ENCODE assay signal across 27 cellular contexts in the genomic region with DNA sequence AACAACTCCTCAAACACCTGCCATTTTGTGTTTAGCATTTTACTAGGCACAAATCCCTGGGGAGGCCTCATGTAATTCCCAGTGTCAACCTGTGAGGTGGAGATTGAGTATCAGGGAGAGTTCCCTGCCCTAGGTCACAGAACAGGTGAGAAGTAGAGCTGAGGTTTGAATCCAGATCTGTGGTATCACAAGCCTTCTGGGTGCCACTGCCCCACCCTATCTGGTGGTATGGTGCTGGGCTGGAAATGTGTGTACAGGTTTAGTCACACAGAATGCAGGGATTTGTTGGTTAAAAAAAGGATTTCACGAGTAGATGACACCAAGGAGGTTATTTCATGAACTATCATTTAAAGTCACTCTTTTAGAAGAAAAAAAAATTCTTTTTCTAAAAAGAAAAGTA. TPM values are rescaled to one million over a fixed set of nuclear protein-coding genes. Genes with fewer than 3 reads are reported as not detected.
"Had no signal": no experiment of that assay in that cellular context is flagged by ENCODE, and none has a peak within 500 bp of the region (broad histone marks: within the 10 kb centered on the region; RNA-seq: fewer than 3 reads in every experiment).

No MANE protein-coding gene starts in this region.

- ATAC-seq: activated CD8-positive, alpha-beta T cell treated with anti-CD3 and anti-CD28 coated beads for 36 hours; activated T-cell treated with anti-CD3 and anti-CD28 coated beads, Interleukin-2, amount 50 U/mL, for 72 hours; activated T-helper 17 cell treated with anti-CD3 and anti-CD28 coated beads, Interleukin-2, amount 50 U/mL, for 72 hours had no signal

- H3K36me3 Mint-ChIP-seq: activated naive CD8-positive, alpha-beta T cell treated with anti-CD3 and anti-CD28 coated beads for 36 hours had no signal

- DNase-seq: activated CD4-positive, alpha-beta T cell treated with anti-CD3 and anti-CD28 coated beads, Interleukin-2, amount 10 ng/mL, durations not matched to agents 24 days and 14 days; activated CD4-positive, alpha-beta T cell treated with anti-CD3 and anti-CD28 coated beads, Interleukin-2, amount 50 U/mL, for 4 hours; activated CD8-positive, alpha-beta T cell treated with anti-CD3 and anti-CD28 coated beads for 36 hours; activated effector memory CD4-positive, alpha-beta T cell treated with anti-CD3 and anti-CD28 coated beads, Interleukin-2, amount 50 U/mL, for 16 hours; activated naive CD4-positive, alpha-beta T cell; activated naive CD4-positive, alpha-beta T cell treated with anti-CD3 and anti-CD28 coated beads, Interleukin-2, amount 50 U/mL, for 16 hours; activated naive CD8-positive, alpha-beta T cell treated with anti-CD3 and anti-CD28 coated beads for 36 hours; activated T-cell treated with anti-CD3 and anti-CD28 coated beads, Interleukin-2, amount 50 U/mL, for 1 hour; activated T-cell treated with anti-CD3 and anti-CD28 coated beads, Interleukin-2, amount 50 U/mL, for 72 hours; amniotic stem cell; NCI-H1092 treated with DMSO at 0.1 percent for 48 hours; NCI-H146; NCI-H187; NCI-H2029 treated with DMSO at 0.1 percent for 48 hours; NCI-H345; NCI-H510A; NCI-H526; NCI-H748 treated with DMSO at 0.1 percent for 48 hours; NK-92 treated with Interleukin-12 subunit alpha and Interleukin-12 subunit beta, amount 100 ng/mL, for 24 hours; Right ventricle myocardium superior had no signal

- H3K9me3 ChIP-seq: ascending aorta had no signal

- H3K36me3 ChIP-seq: ascending aorta, cardiac muscle cell had no signal

- H3K27ac ChIP-seq: ascending aorta, cardiac muscle cell had no signal

- H3K27me3 ChIP-seq: ascending aorta, cardiac muscle cell had no signal

- H3K9me3 Mint-ChIP-seq: activated CD8-positive, alpha-beta T cell treated with anti-CD3 and anti-CD28 coated beads for 36 hours; activated naive CD8-positive, alpha-beta T cell treated with anti-CD3 and anti-CD28 coated beads for 36 hours; activated T-helper 17 cell treated with anti-CD3 and anti-CD28 coated beads, Interleukin-2, amount 50 U/mL, for 72 hours; central memory CD8-positive, alpha-beta T cell; T-helper 2 cell treated with Interferon-gamma antibody and Interleukin-4, amounts not matched to agents 5 μg/mL and 100 μg/mL, for 36 hours had no signal

- H3K27ac Mint-ChIP-seq: activated CD4-positive, alpha-beta T cell treated with anti-CD3 and anti-CD28 coated beads, Interleukin-2, amount 10 ng/mL, durations not matched to agents 24 days and 14 days; activated CD8-positive, alpha-beta T cell treated with anti-CD3 and anti-CD28 coated beads for 36 hours; activated naive CD8-positive, alpha-beta T cell treated with anti-CD3 and anti-CD28 coated beads for 36 hours; activated T-helper 17 cell treated with anti-CD3 and anti-CD28 coated beads, Interleukin-2, amount 50 U/mL, for 72 hours; T-helper 1 cell treated with Interleukin-12 subunit alpha and Interleukin-12 subunit beta and Interleukin-4 antibody, amounts not matched to agents 30 μg/mL and 1 μg/mL, for 36 hours; T-helper 2 cell treated with Interferon-gamma antibody and Interleukin-4, amounts not matched to agents 5 μg/mL and 100 μg/mL, for 36 hours had no signal

- H3K4me3 Mint-ChIP-seq: activated CD4-positive, alpha-beta T cell treated with anti-CD3 and anti-CD28 coated beads, Interleukin-2, amount 10 ng/mL, durations not matched to agents 24 days and 14 days; activated CD8-positive, alpha-beta T cell treated with anti-CD3 and anti-CD28 coated beads for 36 hours; activated naive CD8-positive, alpha-beta T cell treated with anti-CD3 and anti-CD28 coated beads for 36 hours; activated T-cell treated with anti-CD3 and anti-CD28 coated beads, Interleukin-2, amount 50 U/mL, for 72 hours; activated T-helper 17 cell treated with anti-CD3 and anti-CD28 coated beads, Interleukin-2, amount 50 U/mL, for 72 hours; central memory CD8-positive, alpha-beta T cell; T-helper 1 cell treated with Interleukin-12 subunit alpha and Interleukin-12 subunit beta and Interleukin-4 antibody, amounts not matched to agents 30 μg/mL and 1 μg/mL, for 36 hours; T-helper 2 cell treated with Interferon-gamma antibody and Interleukin-4, amounts not matched to agents 5 μg/mL and 100 μg/mL, for 36 hours had no signal

- H3K4me3 ChIP-seq: ascending aorta, cardiac muscle cell, K562 had no signal

RNA-seq across cellular contexts. Expression of gene PKDCC, which starts 35.7 kb away (rescaled TPM):
- total RNA-seq: activated CD4-positive, alpha-beta T cell treated with anti-CD3 and anti-CD28 coated beads, Interleukin-2, amount 10 ng/mL, durations not matched to agents 24 days and 14 days; activated CD8-positive, alpha-beta T cell treated with anti-CD3 and anti-CD28 coated beads for 36 hours; activated naive CD8-positive, alpha-beta T cell treated with anti-CD3 and anti-CD28 coated beads for 36 hours; activated T-cell treated with anti-CD3 and anti-CD28 coated beads, Interleukin-2, amount 50 U/mL, for 72 hours; activated T-helper 17 cell treated with anti-CD3 and anti-CD28 coated beads, Interleukin-2, amount 50 U/mL, for 72 hours had no signal
